In genomic region chr1:10694274-10694632, GRCh38 we compare ENCODE assay signal across 8 cellular contexts.
DNase-seq lines count a peak whose midpoint lies in the region; ATAC-seq, FAIRE-seq and TF ChIP-seq lines count a peak whose summit lies in the region.

No MANE protein-coding gene starts in this region.

- peaks cover 6% of the 10 kb centered on the region for H3K27me3 Mint-ChIP-seq in T-helper 2 cell treated with Interferon-gamma antibody and Interleukin-4, amounts not matched to agents 5 μg/mL and 100 μg/mL, for 36 hours (ENCODE audit: low read depth)
- H3K27me3 Mint-ChIP-seq in stimulated activated memory B cell treated with anti-CD40 and anti-IgM and Interleukin-4, amounts not matched to agents 10 μg/mL and 1 μg/mL and 100 μg/mL, for 72 hours = no peaks in the 10 kb centered on the region

- H3K4me3 Mint-ChIP-seq in T-helper 2 cell treated with Interferon-gamma antibody and Interleukin-4, amounts not matched to agents 5 μg/mL and 100 μg/mL, for 36 hours = peak overlapping the region; percentile 80
- peak overlapping the region; percentile 78 for H3K4me3 Mint-ChIP-seq in stimulated activated memory B cell treated with anti-CD40 and anti-IgM and Interleukin-4, amounts not matched to agents 10 μg/mL and 1 μg/mL and 100 μg/mL, for 72 hours

- H3K4me1 ChIP-seq in lung (ENCODE audit: control insufficient read depth in 2 of 2, insufficient read depth in 2 of 2, low read length in 2 of 2) = peaks cover 12 to 25% of the 10 kb centered on the region in 2 donors

- H3K9me3 ChIP-seq in lung (ENCODE audit: control insufficient read depth in 2 of 2, insufficient read depth in 1 of 2, low read length in 1 of 2) = no peaks in the 10 kb centered on the region

- peaks cover 6% of the 10 kb centered on the region for H3K36me3 ChIP-seq in bronchial epithelial cell (ENCODE audit: control insufficient read depth, insufficient read depth, low read length)
- H3K36me3 ChIP-seq in lung (ENCODE audit: control insufficient read depth in 2 of 2, insufficient read depth in 2 of 2, low read length in 2 of 2) = no peaks in the 10 kb centered on the region

- intact Hi-C loops in Right ventricle myocardium inferior (cut with DNase I) = loop anchor here (5.0 kb wide), 1 partner anchor 168 kb away; no protein-coding TSS in a partner anchor
- intact Hi-C loops in cardiac septum (cut with DNase I) = loop anchor here (5.0 to 10.0 kb wide), 2 partner anchors 162 to 869 kb away; partner anchors contain the start of gene CLSTN1

- H3K9me3 Mint-ChIP-seq in T-helper 2 cell treated with Interferon-gamma antibody and Interleukin-4, amounts not matched to agents 5 μg/mL and 100 μg/mL, for 36 hours = no peaks in the 10 kb centered on the region
- H3K9me3 Mint-ChIP-seq in stimulated activated memory B cell treated with anti-CD40 and anti-IgM and Interleukin-4, amounts not matched to agents 10 μg/mL and 1 μg/mL and 100 μg/mL, for 72 hours = no peaks in the 10 kb centered on the region

- no peak for TF ChIP-seq CTCF in bronchial epithelial cell (IDR thresholded peaks at IDR 0.05; ENCODE audit: insufficient read depth, low read length, severe bottlenecking)
- TF ChIP-seq CTCF in lung (IDR thresholded peaks at IDR 0.05; ENCODE audit: control extremely low read depth, extremely low read depth) = no peak

- peak; percentile 7 for ATAC-seq in Right ventricle myocardium inferior
- peak; percentile 45 for ATAC-seq in HG03439 (IDR thresholded peaks at IDR 0.05; ENCODE audit: unreplicated experiment)
- peak; percentile 59 for ATAC-seq in lung (ENCODE audit: insufficient read depth, low FRiP score)
- ATAC-seq in stimulated activated memory B cell treated with anti-CD40 and anti-IgM and Interleukin-4, amounts not matched to agents 10 μg/mL and 1 μg/mL and 100 μg/mL, for 72 hours = peak; percentile 76

- H3K27me3 ChIP-seq in bronchial epithelial cell (ENCODE audit: control insufficient read depth, insufficient read depth, low read length) (no peaks in the 10 kb centered on the region), lung (ENCODE audit: control insufficient read depth, insufficient read depth) (no peaks in the 10 kb centered on the region)

- H3K27ac Mint-ChIP-seq in T-helper 2 cell treated with Interferon-gamma antibody and Interleukin-4, amounts not matched to agents 5 μg/mL and 100 μg/mL, for 36 hours = peak overlapping the region; percentile 67
- peak overlapping the region; percentile 78 for H3K27ac Mint-ChIP-seq in stimulated activated memory B cell treated with anti-CD40 and anti-IgM and Interleukin-4, amounts not matched to agents 10 μg/mL and 1 μg/mL and 100 μg/mL, for 72 hours

- no peaks in the 10 kb centered on the region for H3K36me3 Mint-ChIP-seq in T-helper 2 cell treated with Interferon-gamma antibody and Interleukin-4, amounts not matched to agents 5 μg/mL and 100 μg/mL, for 36 hours (ENCODE audit: low read depth)
- no peaks in the 10 kb centered on the region for H3K36me3 Mint-ChIP-seq in stimulated activated memory B cell treated with anti-CD40 and anti-IgM and Interleukin-4, amounts not matched to agents 10 μg/mL and 1 μg/mL and 100 μg/mL, for 72 hours

- 0% methylated on average over 27 to 46 of the region's 46 CpGs for WGBS in lung, 2 donors

- H3K4me1 Mint-ChIP-seq in T-helper 2 cell treated with Interferon-gamma antibody and Interleukin-4, amounts not matched to agents 5 μg/mL and 100 μg/mL, for 36 hours (ENCODE audit: low read depth) = peaks cover 12% of the 10 kb centered on the region
- peaks cover 52% of the 10 kb centered on the region for H3K4me1 Mint-ChIP-seq in stimulated activated memory B cell treated with anti-CD40 and anti-IgM and Interleukin-4, amounts not matched to agents 10 μg/mL and 1 μg/mL and 100 μg/mL, for 72 hours

- H3K27ac ChIP-seq in lung (ENCODE audit: low read depth in 1 of 2, low read length in 1 of 2) = peak overlapping the region in 1 of 2 donors; percentile 97

- no peak for FAIRE-seq in bronchial epithelial cell (lab: Jason Lieb, UNC)

- DNase-seq in Right ventricle myocardium inferior (ENCODE audit: missing footprints) (no peak), cardiac septum (ENCODE audit: low spot score) (no peak), bronchial epithelial cell (ENCODE audit: low read depth) (peak; percentile 38), lung (ENCODE audit: low spot score) (peak; percentile 57), SK-N-DZ (ENCODE audit: low spot score) (no peak)
- no peak for DNase-seq in T-helper 2 cell treated with Interferon-gamma antibody and Interleukin-4, amounts not matched to agents 5 μg/mL and 100 μg/mL, for 36 hours (ENCODE audit: low spot score)

- H3K4me3 ChIP-seq in bronchial epithelial cell (ENCODE audit: low read depth, low read length) (peak overlapping the region; percentile 62), lung (peak overlapping the region; percentile 67)

Comparison
In these comparisons a context has a peak if more than half of its experiments do, and no peak if none do; other contexts are left out.
1. ATAC-seq: peak in every context shown above with its lines; median percentile 76 in stimulated activated memory B cell treated with anti-CD40 and anti-IgM and Interleukin-4, amounts not matched to agents 10 μg/mL and 1 μg/mL and 100 μg/mL, for 72 hours; 59 in lung; 45 in HG03439; 7 in Right ventricle myocardium inferior.
2. DNase-seq: peak in bronchial epithelial cell (single experiment) and lung (single experiment); none in Right ventricle myocardium inferior (single experiment), cardiac septum (single experiment), T-helper 2 cell treated with Interferon-gamma antibody and Interleukin-4, amounts not matched to agents 5 μg/mL and 100 μg/mL, for 36 hours (single experiment) and SK-N-DZ (single experiment).